Comparison of ENCODE assay signal across 1 cellular context in genomic region chr3:127815641-127816605, GRCh38.
TF ChIP-seq lines count a peak whose summit lies in the region.

No MANE protein-coding gene starts in this region.

TF ChIP-seq in IMR-90, 13 proteins besides CTCF, POLR2A, EP300 and RAD21:
- TF ChIP-seq RFX5 (IDR thresholded peaks at IDR 0.05; ENCODE audit: low read depth, low read length) (no peak), MAZ (IDR thresholded peaks at IDR 0.05; ENCODE audit: borderline replicate concordance, low read depth, low read length) (no peak), CHD1 (IDR thresholded peaks at IDR 0.05; ENCODE audit: low read depth, low read length) (no peak), BHLHE40 (IDR thresholded peaks at IDR 0.05; ENCODE audit: low read depth, low read length) (no peak), USF2 (IDR thresholded peaks at IDR 0.05; ENCODE audit: low read depth, low read length) (no peak), RCOR1 (IDR thresholded peaks at IDR 0.05; ENCODE audit: insufficient replicate concordance, low read length) (no peak), ELK1 (IDR thresholded peaks at IDR 0.05; ENCODE audit: borderline replicate concordance, low read depth, low read length) (no peak), SMC3 (IDR thresholded peaks at IDR 0.05; ENCODE audit: low read depth, low read length) (no peak)
TF ChIP-seq in IMR-90: peak in this region for 0.
